2 cellular contexts compared by ENCODE assay signal in the genomic region with DNA sequence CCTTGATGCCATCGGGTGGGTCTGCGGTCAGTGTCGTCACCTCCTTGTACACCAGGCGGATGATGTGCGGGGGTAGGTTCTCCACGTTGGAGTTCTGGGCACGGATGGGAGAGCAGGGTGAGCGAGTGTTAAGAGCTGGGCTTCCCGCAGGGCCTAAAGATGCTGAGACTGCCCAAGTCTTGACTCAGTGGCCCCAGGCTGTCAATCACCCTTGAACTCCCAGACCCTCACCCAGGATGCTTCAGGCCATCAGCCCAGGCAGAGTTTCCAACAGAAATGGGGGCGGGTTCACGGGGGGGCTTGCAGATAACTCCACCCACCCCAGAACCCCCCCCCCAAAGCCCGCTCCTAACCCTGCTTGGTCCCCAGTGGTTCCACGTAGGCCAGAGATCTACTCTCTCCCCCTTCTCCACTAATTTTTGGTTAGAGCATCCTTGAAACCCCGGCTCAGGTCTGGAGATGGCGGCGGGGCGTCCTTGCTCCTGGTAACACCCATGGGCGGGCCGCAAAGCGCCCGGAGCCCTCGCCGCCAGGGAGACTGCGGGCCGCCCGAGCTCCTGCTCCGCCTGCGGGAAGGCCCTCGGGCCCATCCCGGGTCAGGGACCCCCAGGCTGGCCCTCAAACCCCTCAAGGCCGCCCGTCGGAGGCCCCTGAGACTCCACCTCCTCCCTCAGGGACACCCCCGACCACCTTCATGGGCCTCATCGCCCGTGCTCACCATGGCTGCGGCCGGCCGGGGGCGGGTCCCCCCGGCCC.
TF ChIP-seq lines count a peak whose summit lies in the region.

No MANE protein-coding gene starts in this region.

TF ChIP-seq in IMR-90, 13 proteins besides CTCF, POLR2A, EP300 and RAD21:
- TF ChIP-seq RCOR1 (IDR thresholded peaks at IDR 0.05; ENCODE audit: insufficient replicate concordance, low read length) (no peak), NFE2L2 (IDR thresholded peaks at IDR 0.05; ENCODE audit: low read depth, low read length) (no peak), CHD1 (IDR thresholded peaks at IDR 0.05; ENCODE audit: low read depth, low read length) (no peak), MXI1 (IDR thresholded peaks at IDR 0.05; ENCODE audit: borderline replicate concordance, low read depth, low read length) (no peak), CEBPB (IDR thresholded peaks at IDR 0.05; ENCODE audit: low read depth, low read length) (no peak), RFX5 (IDR thresholded peaks at IDR 0.05; ENCODE audit: low read depth, low read length) (no peak), MAZ (IDR thresholded peaks at IDR 0.05; ENCODE audit: borderline replicate concordance, low read depth, low read length) (no peak), FOS (IDR thresholded peaks at IDR 0.05; ENCODE audit: low read depth, low read length) (no peak), BHLHE40 (IDR thresholded peaks at IDR 0.05; ENCODE audit: low read depth, low read length) (no peak), SMC3 (IDR thresholded peaks at IDR 0.05; ENCODE audit: low read depth, low read length) (no peak), MAFK (IDR thresholded peaks at IDR 0.05; ENCODE audit: low read depth, low read length) (no peak)
- TF ChIP-seq, protein P1, sequence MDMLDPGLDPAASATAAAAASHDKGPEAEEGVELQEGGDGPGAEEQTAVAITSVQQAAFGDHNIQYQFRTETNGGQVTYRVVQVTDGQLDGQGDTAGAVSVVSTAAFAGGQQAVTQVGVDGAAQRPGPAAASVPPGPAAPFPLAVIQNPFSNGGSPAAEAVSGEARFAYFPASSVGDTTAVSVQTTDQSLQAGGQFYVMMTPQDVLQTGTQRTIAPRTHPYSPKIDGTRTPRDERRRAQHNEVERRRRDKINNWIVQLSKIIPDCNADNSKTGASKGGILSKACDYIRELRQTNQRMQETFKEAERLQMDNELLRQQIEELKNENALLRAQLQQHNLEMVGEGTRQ (IDR thresholded peaks at IDR 0.05; ENCODE audit: low read depth, low read length) = no peak
- TF ChIP-seq, protein P2, sequence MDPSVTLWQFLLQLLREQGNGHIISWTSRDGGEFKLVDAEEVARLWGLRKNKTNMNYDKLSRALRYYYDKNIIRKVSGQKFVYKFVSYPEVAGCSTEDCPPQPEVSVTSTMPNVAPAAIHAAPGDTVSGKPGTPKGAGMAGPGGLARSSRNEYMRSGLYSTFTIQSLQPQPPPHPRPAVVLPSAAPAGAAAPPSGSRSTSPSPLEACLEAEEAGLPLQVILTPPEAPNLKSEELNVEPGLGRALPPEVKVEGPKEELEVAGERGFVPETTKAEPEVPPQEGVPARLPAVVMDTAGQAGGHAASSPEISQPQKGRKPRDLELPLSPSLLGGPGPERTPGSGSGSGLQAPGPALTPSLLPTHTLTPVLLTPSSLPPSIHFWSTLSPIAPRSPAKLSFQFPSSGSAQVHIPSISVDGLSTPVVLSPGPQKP (IDR thresholded peaks at IDR 0.05; ENCODE audit: borderline replicate concordance, low read depth, low read length) = no peak

TF ChIP-seq in GM12891, 5 proteins besides CTCF, POLR2A, EP300 and RAD21:
- TF ChIP-seq TAF1 (IDR thresholded peaks at IDR 0.05; ENCODE audit: low read depth, low read length) (no peak), SPI1 (IDR thresholded peaks at IDR 0.05; ENCODE audit: low read depth, low read length) (no peak), POLR2AphosphoS5 (IDR thresholded peaks at IDR 0.05; ENCODE audit: low read depth, low read length) (no peak), PAX5 (IDR thresholded peaks at IDR 0.05; ENCODE audit: insufficient read depth, low read length, severe bottlenecking) (no peak), POU2F2 (IDR thresholded peaks at IDR 0.05; ENCODE audit: low read depth, low read length) (no peak)
